Comparison of ENCODE assay signal across 1 cellular context in the genomic region with DNA sequence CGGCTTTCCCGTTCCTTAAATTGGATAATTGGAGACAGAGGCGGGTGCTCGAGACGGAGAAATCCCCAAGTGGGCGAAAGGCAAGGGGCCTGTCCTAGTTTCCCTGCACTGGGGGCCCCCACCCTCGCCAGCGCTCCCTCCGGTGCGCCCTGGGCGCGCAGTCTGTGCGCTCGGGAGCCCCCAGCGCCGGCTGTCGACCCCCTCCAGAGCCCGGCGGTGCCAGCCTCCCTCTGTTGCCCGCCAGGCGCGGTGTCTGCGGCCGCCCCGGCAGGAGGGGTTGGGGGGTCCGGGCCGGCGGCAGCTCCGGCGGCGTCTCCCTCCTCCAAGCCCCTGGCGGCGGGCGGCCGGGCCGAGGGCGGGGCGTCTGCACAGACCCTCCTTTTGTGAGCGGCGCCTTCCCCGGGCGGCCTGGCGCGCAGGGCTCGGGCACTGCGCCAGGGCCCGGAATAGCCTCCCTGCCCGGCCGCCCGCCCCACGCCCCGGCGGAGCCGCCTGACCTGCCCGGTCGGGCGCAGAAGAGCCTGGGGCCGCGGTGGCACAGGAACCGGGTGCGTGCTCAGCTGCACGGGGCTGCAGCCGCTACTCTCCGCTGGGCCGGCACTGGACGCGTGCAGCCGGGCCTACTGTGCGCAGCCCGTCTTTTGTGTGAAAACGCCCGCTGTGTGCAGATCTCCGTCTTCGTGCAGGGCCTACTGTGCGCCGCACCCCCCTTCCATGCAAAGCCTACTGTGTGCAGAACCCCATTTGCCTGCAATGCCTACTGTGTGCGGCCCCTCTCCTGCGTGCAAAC.
TF ChIP-seq lines count a peak whose summit lies in the region.

No MANE protein-coding gene starts in this region.

TF ChIP-seq in HEK293, 187 proteins besides CTCF, POLR2A, EP300 and RAD21 (continued from another document):
- TF ChIP-seq, protein P1, sequence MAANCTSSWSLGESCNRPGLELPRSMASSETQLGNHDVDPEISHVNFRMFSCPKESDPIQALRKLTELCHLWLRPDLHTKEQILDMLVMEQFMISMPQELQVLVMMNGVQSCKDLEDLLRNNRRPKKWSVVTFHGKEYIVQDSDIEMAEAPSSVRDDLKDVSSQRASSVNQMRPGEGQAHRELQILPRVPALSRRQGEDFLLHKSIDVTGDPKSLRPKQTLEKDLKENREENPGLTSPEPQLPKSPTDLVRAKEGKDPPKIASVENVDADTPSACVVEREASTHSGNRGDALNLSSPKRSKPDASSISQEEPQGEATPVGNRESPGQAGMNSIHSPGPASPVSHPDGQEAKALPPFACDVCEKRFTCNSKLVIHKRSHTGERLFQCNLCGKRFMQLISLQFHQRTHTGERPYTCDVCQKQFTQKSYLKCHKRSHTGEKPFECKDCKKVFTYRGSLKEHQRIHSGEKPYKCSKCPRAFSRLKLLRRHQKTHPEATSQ (tag by site-specific recombination; IDR thresholded peaks at IDR 0.05), result peak; percentile 72; the same call in 1 of the 2 replicates
- TF ChIP-seq ZSCAN30 (tag by site-specific recombination; IDR thresholded peaks at IDR 0.05), result peak; percentile 80; the same call in 1 of the 2 replicates
- peak; percentile 24; the same call in 1 of the 2 replicates for TF ChIP-seq KLF1 (tag by site-specific recombination; IDR thresholded peaks at IDR 0.05)
- TF ChIP-seq ZNF341 (tag by site-specific recombination; IDR thresholded peaks at IDR 0.05; ENCODE audit: low read depth), result peak; percentile 21; the same call in 1 of the 2 replicates
- TF ChIP-seq ZBTB8A (tag by site-specific recombination; IDR thresholded peaks at IDR 0.05), result peak; percentile 52
- TF ChIP-seq ZNF48 (tag by site-specific recombination; IDR thresholded peaks at IDR 0.05), result no peak
- TF ChIP-seq ZNF394 (tag by site-specific recombination; IDR thresholded peaks at IDR 0.05; ENCODE audit: borderline replicate concordance), result peak; percentile 24; the same call in 1 of the 2 replicates
- 0 out of 2 replicates have a peak, but pooled peaks have one; percentile 17 for TF ChIP-seq KLF8 (tag by site-specific recombination; IDR thresholded peaks at IDR 0.05)
- TF ChIP-seq, protein P2, sequence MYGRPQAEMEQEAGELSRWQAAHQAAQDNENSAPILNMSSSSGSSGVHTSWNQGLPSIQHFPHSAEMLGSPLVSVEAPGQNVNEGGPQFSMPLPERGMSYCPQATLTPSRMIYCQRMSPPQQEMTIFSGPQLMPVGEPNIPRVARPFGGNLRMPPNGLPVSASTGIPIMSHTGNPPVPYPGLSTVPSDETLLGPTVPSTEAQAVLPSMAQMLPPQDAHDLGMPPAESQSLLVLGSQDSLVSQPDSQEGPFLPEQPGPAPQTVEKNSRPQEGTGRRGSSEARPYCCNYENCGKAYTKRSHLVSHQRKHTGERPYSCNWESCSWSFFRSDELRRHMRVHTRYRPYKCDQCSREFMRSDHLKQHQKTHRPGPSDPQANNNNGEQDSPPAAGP (tag by site-specific recombination; IDR thresholded peaks at IDR 0.05), result peak; percentile 46; the same call in 1 of the 2 replicates
- no peak for TF ChIP-seq ZNF211 (tag by site-specific recombination; IDR thresholded peaks at IDR 0.05; ENCODE audit: low read depth)
- TF ChIP-seq ZNF76 (tag by site-specific recombination; IDR thresholded peaks at IDR 0.05; ENCODE audit: borderline replicate concordance, low read depth), result no peak
- TF ChIP-seq MYNN (tag by site-specific recombination; IDR thresholded peaks at IDR 0.05; ENCODE audit: borderline replicate concordance), result no peak
- TF ChIP-seq, protein P3, sequence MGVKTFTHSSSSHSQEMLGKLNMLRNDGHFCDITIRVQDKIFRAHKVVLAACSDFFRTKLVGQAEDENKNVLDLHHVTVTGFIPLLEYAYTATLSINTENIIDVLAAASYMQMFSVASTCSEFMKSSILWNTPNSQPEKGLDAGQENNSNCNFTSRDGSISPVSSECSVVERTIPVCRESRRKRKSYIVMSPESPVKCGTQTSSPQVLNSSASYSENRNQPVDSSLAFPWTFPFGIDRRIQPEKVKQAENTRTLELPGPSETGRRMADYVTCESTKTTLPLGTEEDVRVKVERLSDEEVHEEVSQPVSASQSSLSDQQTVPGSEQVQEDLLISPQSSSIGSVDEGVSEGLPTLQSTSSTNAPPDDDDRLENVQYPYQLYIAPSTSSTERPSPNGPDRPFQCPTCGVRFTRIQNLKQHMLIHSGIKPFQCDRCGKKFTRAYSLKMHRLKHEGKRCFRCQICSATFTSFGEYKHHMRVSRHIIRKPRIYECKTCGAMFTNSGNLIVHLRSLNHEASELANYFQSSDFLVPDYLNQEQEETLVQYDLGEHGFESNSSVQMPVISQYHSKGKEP (tag by site-specific recombination; IDR thresholded peaks at IDR 0.05), result 0 out of 2 replicates have a peak, but pooled peaks have one; percentile 27
- no peak for TF ChIP-seq ZNF501 (tag by site-specific recombination; IDR thresholded peaks at IDR 0.05)
- TF ChIP-seq ZNF624 (tag by site-specific recombination; IDR thresholded peaks at IDR 0.05), result no peak
- TF ChIP-seq, protein P4, sequence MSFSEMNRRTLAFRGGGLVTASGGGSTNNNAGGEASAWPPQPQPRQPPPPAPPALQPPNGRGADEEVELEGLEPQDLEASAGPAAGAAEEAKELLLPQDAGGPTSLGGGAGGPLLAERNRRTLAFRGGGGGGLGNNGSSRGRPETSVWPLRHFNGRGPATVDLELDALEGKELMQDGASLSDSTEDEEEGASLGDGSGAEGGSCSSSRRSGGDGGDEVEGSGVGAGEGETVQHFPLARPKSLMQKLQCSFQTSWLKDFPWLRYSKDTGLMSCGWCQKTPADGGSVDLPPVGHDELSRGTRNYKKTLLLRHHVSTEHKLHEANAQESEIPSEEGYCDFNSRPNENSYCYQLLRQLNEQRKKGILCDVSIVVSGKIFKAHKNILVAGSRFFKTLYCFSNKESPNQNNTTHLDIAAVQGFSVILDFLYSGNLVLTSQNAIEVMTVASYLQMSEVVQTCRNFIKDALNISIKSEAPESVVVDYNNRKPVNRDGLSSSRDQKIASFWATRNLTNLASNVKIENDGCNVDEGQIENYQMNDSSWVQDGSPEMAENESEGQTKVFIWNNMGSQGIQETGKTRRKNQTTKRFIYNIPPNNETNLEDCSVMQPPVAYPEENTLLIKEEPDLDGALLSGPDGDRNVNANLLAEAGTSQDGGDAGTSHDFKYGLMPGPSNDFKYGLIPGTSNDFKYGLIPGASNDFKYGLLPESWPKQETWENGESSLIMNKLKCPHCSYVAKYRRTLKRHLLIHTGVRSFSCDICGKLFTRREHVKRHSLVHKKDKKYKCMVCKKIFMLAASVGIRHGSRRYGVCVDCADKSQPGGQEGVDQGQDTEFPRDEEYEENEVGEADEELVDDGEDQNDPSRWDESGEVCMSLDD (tag by site-specific recombination; IDR thresholded peaks at IDR 0.05), result peak; percentile 65; the same call in 1 of the 2 replicates
- TF ChIP-seq, protein P5, sequence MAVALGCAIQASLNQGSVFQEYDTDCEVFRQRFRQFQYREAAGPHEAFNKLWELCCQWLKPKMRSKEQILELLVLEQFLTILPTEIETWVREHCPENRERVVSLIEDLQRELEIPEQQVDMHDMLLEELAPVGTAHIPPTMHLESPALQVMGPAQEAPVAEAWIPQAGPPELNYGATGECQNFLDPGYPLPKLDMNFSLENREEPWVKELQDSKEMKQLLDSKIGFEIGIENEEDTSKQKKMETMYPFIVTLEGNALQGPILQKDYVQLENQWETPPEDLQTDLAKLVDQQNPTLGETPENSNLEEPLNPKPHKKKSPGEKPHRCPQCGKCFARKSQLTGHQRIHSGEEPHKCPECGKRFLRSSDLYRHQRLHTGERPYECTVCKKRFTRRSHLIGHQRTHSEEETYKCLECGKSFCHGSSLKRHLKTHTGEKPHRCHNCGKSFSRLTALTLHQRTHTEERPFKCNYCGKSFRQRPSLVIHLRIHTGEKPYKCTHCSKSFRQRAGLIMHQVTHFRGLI (tag by site-specific recombination; IDR thresholded peaks at IDR 0.05), result peak; percentile 57
